12 cellular contexts compared by ENCODE assay signal in genomic region chr6:132405143-132405915, GRCh38. TPM values are rescaled to one million over a fixed set of nuclear protein-coding genes. Genes with fewer than 3 reads are reported as not detected.
DNase-seq lines count a peak whose midpoint lies in the region; ATAC-seq and TF ChIP-seq lines count a peak whose summit lies in the region.
"Had no signal": no experiment of that assay in that cellular context is flagged by ENCODE, and none has a peak within 500 bp of the region (broad histone marks: within the 10 kb centered on the region; RNA-seq: fewer than 3 reads in every experiment).

No MANE protein-coding gene starts in this region.

- H3K4me3 ChIP-seq in astrocyte of the cerebellum (ENCODE audit: low read depth, low read length): no peak overlapping the region
- H3K4me3 ChIP-seq: lung, thoracic aorta had no signal

- in situ Hi-C loops in astrocyte of the cerebellum (cut with HindIII; ENCODE audit: low sequenced_read_pairs): no loop called here

- ATAC-seq in HG03095 (IDR thresholded peaks at IDR 0.05; ENCODE audit: unreplicated experiment): peak; percentile 60
- no peak for ATAC-seq in esophagus mucosa

- peak; percentile 62 for DNase-seq in ELR (ENCODE audit: low read depth)
- peak; percentile 63 for DNase-seq in GM20000 (ENCODE audit: low spot score)
- DNase-seq in astrocyte of the cerebellum (ENCODE audit: low read depth): peak; percentile 55
- no peak for DNase-seq in head of caudate nucleus
- no peak for DNase-seq in stimulated activated CD4-positive, alpha-beta T cell treated with anti-CD3 and anti-CD28 coated beads, Interleukin-15, amount 100 ng/mL, for 24 hours
- DNase-seq in NCI-H187 (lab: John Stamatoyannopoulos, UW): no peak
- DNase-seq: CD4-positive, CD25-positive, alpha-beta regulatory T cell had no signal

- TF ChIP-seq CTCF in GM20000 (IDR thresholded peaks at IDR 0.05; ENCODE audit: extremely low read depth, missing control alignments) (no peak), astrocyte of the cerebellum (IDR thresholded peaks at IDR 0.05; ENCODE audit: low read depth, low read length, missing control alignments) (no peak)

- intact Hi-C loops in head of caudate nucleus (cut with DNase I): no loop called here

RNA-seq across cellular contexts. Expression of gene MOXD1, which starts 4.1 kb away (rescaled TPM):
- total RNA-seq in esophagus mucosa: 31.4 TPM
- total RNA-seq: CD4-positive, CD25-positive, alpha-beta regulatory T cell; T-helper 2 cell treated with Interferon-gamma antibody and Interleukin-4, amounts not matched to agents 100 ng/mL and 5 ng/mL, for 36 hours had no signal

Comparison
In these comparisons a context has a peak if more than half of its experiments do, and no peak if none do; other contexts are left out.
1. DNase-seq: peak in ELR (single experiment), GM20000 (single experiment) and astrocyte of the cerebellum (single experiment); none in head of caudate nucleus (0 of 42), stimulated activated CD4-positive, alpha-beta T cell treated with anti-CD3 and anti-CD28 coated beads, Interleukin-15, amount 100 ng/mL, for 24 hours (single experiment) and NCI-H187 (0 of 2).